ENCODE assay signal across 1 cellular context in the genomic region with DNA sequence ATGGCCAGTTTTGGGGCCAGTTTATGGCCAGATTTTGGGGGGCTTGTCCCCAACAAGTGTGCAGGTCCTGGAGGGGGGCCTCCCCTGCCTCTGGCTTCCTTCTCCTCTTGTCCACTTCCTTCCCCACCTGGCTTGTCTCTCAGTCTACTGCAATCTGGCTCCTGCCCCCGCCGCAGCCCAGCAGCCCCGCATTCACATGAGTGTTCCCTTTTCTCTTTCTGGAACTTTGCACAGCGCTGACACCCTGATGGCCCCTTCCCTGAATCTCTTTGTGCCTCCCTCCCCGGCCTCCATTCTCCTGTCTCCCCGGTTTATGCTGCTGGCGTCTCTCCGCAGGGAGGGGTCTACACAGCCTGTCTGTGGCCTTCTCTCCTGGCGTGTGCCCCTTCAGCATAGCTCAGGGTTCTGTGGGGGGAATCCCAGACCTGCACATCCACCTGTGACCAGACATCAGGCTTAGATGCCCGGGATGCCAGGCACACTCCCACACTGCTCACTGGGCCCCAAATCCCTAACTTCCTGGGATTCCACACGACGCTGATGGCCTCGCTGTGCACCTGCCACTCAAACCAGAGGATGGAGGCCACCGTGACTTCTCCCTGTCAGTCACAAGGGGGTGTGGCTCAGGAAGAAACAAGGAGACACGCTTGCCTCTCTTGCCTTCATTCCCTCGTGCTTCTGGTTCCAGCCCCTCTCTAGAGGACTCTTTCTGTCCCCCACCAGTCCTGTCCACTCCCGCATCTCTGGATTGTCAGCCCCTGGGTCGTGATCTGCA.
TF ChIP-seq lines count a peak whose summit lies in the region.

No MANE protein-coding gene starts in this region.

TF ChIP-seq in H1, 55 proteins besides CTCF, POLR2A, EP300 and RAD21:
- no peak for TF ChIP-seq CHD1 (IDR thresholded peaks at IDR 0.05; ENCODE audit: low read depth, low read length)
- TF ChIP-seq, protein P1, sequence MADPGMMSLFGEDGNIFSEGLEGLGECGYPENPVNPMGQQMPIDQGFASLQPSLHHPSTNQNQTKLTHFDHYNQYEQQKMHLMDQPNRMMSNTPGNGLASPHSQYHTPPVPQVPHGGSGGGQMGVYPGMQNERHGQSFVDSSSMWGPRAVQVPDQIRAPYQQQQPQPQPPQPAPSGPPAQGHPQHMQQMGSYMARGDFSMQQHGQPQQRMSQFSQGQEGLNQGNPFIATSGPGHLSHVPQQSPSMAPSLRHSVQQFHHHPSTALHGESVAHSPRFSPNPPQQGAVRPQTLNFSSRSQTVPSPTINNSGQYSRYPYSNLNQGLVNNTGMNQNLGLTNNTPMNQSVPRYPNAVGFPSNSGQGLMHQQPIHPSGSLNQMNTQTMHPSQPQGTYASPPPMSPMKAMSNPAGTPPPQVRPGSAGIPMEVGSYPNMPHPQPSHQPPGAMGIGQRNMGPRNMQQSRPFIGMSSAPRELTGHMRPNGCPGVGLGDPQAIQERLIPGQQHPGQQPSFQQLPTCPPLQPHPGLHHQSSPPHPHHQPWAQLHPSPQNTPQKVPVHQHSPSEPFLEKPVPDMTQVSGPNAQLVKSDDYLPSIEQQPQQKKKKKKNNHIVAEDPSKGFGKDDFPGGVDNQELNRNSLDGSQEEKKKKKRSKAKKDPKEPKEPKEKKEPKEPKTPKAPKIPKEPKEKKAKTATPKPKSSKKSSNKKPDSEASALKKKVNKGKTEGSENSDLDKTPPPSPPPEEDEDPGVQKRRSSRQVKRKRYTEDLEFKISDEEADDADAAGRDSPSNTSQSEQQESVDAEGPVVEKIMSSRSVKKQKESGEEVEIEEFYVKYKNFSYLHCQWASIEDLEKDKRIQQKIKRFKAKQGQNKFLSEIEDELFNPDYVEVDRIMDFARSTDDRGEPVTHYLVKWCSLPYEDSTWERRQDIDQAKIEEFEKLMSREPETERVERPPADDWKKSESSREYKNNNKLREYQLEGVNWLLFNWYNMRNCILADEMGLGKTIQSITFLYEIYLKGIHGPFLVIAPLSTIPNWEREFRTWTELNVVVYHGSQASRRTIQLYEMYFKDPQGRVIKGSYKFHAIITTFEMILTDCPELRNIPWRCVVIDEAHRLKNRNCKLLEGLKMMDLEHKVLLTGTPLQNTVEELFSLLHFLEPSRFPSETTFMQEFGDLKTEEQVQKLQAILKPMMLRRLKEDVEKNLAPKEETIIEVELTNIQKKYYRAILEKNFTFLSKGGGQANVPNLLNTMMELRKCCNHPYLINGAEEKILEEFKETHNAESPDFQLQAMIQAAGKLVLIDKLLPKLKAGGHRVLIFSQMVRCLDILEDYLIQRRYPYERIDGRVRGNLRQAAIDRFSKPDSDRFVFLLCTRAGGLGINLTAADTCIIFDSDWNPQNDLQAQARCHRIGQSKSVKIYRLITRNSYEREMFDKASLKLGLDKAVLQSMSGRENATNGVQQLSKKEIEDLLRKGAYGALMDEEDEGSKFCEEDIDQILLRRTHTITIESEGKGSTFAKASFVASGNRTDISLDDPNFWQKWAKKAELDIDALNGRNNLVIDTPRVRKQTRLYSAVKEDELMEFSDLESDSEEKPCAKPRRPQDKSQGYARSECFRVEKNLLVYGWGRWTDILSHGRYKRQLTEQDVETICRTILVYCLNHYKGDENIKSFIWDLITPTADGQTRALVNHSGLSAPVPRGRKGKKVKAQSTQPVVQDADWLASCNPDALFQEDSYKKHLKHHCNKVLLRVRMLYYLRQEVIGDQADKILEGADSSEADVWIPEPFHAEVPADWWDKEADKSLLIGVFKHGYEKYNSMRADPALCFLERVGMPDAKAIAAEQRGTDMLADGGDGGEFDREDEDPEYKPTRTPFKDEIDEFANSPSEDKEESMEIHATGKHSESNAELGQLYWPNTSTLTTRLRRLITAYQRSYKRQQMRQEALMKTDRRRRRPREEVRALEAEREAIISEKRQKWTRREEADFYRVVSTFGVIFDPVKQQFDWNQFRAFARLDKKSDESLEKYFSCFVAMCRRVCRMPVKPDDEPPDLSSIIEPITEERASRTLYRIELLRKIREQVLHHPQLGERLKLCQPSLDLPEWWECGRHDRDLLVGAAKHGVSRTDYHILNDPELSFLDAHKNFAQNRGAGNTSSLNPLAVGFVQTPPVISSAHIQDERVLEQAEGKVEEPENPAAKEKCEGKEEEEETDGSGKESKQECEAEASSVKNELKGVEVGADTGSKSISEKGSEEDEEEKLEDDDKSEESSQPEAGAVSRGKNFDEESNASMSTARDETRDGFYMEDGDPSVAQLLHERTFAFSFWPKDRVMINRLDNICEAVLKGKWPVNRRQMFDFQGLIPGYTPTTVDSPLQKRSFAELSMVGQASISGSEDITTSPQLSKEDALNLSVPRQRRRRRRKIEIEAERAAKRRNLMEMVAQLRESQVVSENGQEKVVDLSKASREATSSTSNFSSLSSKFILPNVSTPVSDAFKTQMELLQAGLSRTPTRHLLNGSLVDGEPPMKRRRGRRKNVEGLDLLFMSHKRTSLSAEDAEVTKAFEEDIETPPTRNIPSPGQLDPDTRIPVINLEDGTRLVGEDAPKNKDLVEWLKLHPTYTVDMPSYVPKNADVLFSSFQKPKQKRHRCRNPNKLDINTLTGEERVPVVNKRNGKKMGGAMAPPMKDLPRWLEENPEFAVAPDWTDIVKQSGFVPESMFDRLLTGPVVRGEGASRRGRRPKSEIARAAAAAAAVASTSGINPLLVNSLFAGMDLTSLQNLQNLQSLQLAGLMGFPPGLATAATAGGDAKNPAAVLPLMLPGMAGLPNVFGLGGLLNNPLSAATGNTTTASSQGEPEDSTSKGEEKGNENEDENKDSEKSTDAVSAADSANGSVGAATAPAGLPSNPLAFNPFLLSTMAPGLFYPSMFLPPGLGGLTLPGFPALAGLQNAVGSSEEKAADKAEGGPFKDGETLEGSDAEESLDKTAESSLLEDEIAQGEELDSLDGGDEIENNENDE (IDR thresholded peaks at IDR 0.05; ENCODE audit: insufficient replicate concordance, low read length): no peak
